Comparison of ENCODE assay signal across 10 cellular contexts in genomic region chr3:156628836-156629618, GRCh38.
"Had no signal": no experiment of that assay in that cellular context is flagged by ENCODE, and none has a peak within 500 bp of the region (broad histone marks: within the 10 kb centered on the region; RNA-seq: fewer than 3 reads in every experiment).

No MANE protein-coding gene starts in this region.

- FAIRE-seq: urothelium cell line had no signal

- ATAC-seq: body of pancreas; effector memory CD8-positive, alpha-beta T cell; stimulated activated naive CD8-positive, alpha-beta T cell treated with anti-CD3 and anti-CD28 coated beads, Interleukin-15, Interleukin-2, amounts not matched to agents 100 U/mL and 50 U/mL, for 24 hours had no signal

- H3K27me3 ChIP-seq: body of pancreas had no signal

- H3K4me3 ChIP-seq: body of pancreas had no signal

- DNase-seq: activated CD4-positive, alpha-beta T cell treated with anti-CD3 and anti-CD28 coated beads, Interleukin-2, amount 10 ng/mL, durations not matched to agents 7 days and 5 days; activated CD4-positive, CD25-positive, alpha-beta regulatory T cell; body of pancreas; effector memory CD8-positive, alpha-beta T cell; hypothalamus; nephron progenitor cell; stimulated activated CD4-positive, alpha-beta T cell treated with anti-CD3 and anti-CD28 coated beads, Interleukin-2, amount 100 ng/mL, for 48 hours; stimulated activated naive CD8-positive, alpha-beta T cell treated with anti-CD3 and anti-CD28 coated beads, Interleukin-15, Interleukin-2, amounts not matched to agents 100 U/mL and 50 U/mL, for 24 hours; T-helper 2 cell had no signal
